ENCODE assay signal across 18 cellular contexts in the genomic region with DNA sequence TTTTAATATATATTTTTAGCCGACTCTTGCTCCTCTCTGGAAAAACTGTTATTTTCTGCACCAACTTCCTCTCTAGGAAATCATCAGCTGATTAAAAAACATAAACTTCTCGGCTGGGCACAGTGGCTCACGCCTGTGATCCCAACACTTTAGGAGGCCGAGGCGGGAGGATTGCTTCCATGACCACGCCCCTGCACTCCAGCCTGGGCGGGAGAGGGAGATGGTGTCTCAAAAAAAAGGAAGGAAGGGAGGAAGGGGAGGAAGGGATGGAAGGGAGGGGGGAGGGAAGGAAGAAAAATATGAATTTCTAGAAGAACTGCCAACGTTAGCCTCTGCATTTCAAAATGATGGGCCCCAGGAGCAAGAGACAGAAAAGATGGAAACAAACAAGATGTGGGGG. TPM values are rescaled to one million over a fixed set of nuclear protein-coding genes. Genes with fewer than 3 reads are reported as not detected.
"Had no signal": no experiment of that assay in that cellular context is flagged by ENCODE, and none has a peak within 500 bp of the region (broad histone marks: within the 10 kb centered on the region; RNA-seq: fewer than 3 reads in every experiment).

No MANE protein-coding gene starts in this region.

- H3K4me3 ChIP-seq: body of pancreas, esophagus muscularis mucosa, lung, skin epidermis, uterus had no signal

- H3K27ac ChIP-seq: esophagus muscularis mucosa, neutrophil, uterus had no signal

- H3K27ac Mint-ChIP-seq: activated CD8-positive, alpha-beta memory T cell treated with anti-CD3 and anti-CD28 coated beads, Interleukin-2, amount 10 ng/mL, durations not matched to agents 7 days and 5 days; activated naive CD4-positive, alpha-beta T cell treated with anti-CD3 and anti-CD28 coated beads, Interleukin-2, amount 50 U/mL, for 72 hours; activated T-cell treated with anti-CD3 and anti-CD28 coated beads, Interleukin-2, amount 50 U/mL, for 24 hours; naive thymus-derived CD4-positive, alpha-beta T cell had no signal

- H3K36me3 ChIP-seq: neutrophil, uterus had no signal

- H3K27me3 ChIP-seq: body of pancreas, esophagus muscularis mucosa, neutrophil, uterus had no signal

- ATAC-seq: activated CD8-positive, alpha-beta memory T cell treated with anti-CD3 and anti-CD28 coated beads, Interleukin-2, amount 10 ng/mL, durations not matched to agents 7 days and 5 days; activated naive CD4-positive, alpha-beta T cell treated with anti-CD3 and anti-CD28 coated beads, Interleukin-2, amount 50 U/mL, for 72 hours; body of pancreas; left cardiac atrium; naive thymus-derived CD4-positive, alpha-beta T cell had no signal

- H3K9me3 Mint-ChIP-seq: activated naive CD4-positive, alpha-beta T cell treated with anti-CD3 and anti-CD28 coated beads, Interleukin-2, amount 50 U/mL, for 72 hours; activated T-cell treated with anti-CD3 and anti-CD28 coated beads, Interleukin-2, amount 50 U/mL, for 24 hours; naive thymus-derived CD4-positive, alpha-beta T cell had no signal

- H3K4me3 Mint-ChIP-seq: activated CD8-positive, alpha-beta memory T cell treated with anti-CD3 and anti-CD28 coated beads, Interleukin-2, amount 10 ng/mL, durations not matched to agents 7 days and 5 days; activated T-cell treated with anti-CD3 and anti-CD28 coated beads, Interleukin-2, amount 50 U/mL, for 24 hours; naive thymus-derived CD4-positive, alpha-beta T cell had no signal

- H3K27me3 Mint-ChIP-seq: activated CD8-positive, alpha-beta memory T cell treated with anti-CD3 and anti-CD28 coated beads, Interleukin-2, amount 10 ng/mL, durations not matched to agents 7 days and 5 days; activated T-cell treated with anti-CD3 and anti-CD28 coated beads, Interleukin-2, amount 50 U/mL, for 24 hours; naive thymus-derived CD4-positive, alpha-beta T cell had no signal

- DNase-seq: activated CD4-positive, alpha-beta T cell treated with anti-CD3 and anti-CD28 coated beads, Interleukin-2, amount 50 U/mL, for 48 hours; activated CD4-positive, CD25-positive, alpha-beta regulatory T cell treated with anti-CD3 and anti-CD28 coated beads, Interleukin-2, amount 50 U/mL, for 72 hours; activated CD8-positive, alpha-beta memory T cell treated with anti-CD3 and anti-CD28 coated beads, Interleukin-2, amount 10 ng/mL, durations not matched to agents 7 days and 5 days; activated effector memory CD4-positive, alpha-beta T cell treated with Interleukin-2 at 50 U/mL for 16 hours; activated T-cell treated with anti-CD3 and anti-CD28 coated beads, Interleukin-2, amount 50 U/mL, for 24 hours; amniotic stem cell; body of pancreas; central memory CD4-positive, alpha-beta T cell; left cardiac atrium; naive thymus-derived CD4-positive, alpha-beta T cell; T-helper 2 cell; uterus had no signal

- H3K9me3 ChIP-seq: body of pancreas, esophagus muscularis mucosa, neutrophil, uterus had no signal

- H3K4me1 ChIP-seq: uterus had no signal

RNA-seq across cellular contexts. Expression of a gene that starts 25.2 kb away (rescaled TPM):
- total RNA-seq: fibroblast of villous mesenchyme had no signal

RNA-seq across cellular contexts. Expression of a gene that starts 33.5 kb away (rescaled TPM):
- total RNA-seq: activated CD8-positive, alpha-beta memory T cell treated with anti-CD3 and anti-CD28 coated beads, Interleukin-2, amount 10 ng/mL, durations not matched to agents 7 days and 5 days; activated naive CD4-positive, alpha-beta T cell treated with anti-CD3 and anti-CD28 coated beads, Interleukin-2, amount 50 U/mL, for 72 hours; body of pancreas; esophagus muscularis mucosa; fibroblast of villous mesenchyme; left cardiac atrium; lung; naive thymus-derived CD4-positive, alpha-beta T cell; uterus had no signal
